ENCODE assay signal across 11 cellular contexts in genomic region chr3:101852315-101852714, GRCh38. TPM values are rescaled to one million over a fixed set of nuclear protein-coding genes. Genes with fewer than 3 reads are reported as not detected.
A peak's percentile ranks its signal among the peaks of the same experiment; 100 is the strongest.
DNase-seq lines count a peak whose midpoint lies in the region; ATAC-seq, FAIRE-seq and TF ChIP-seq lines count a peak whose summit lies in the region.
"Had no signal": no experiment of that assay in that cellular context is flagged by ENCODE, and none has a peak within 500 bp of the region (broad histone marks: within the 10 kb centered on the region; RNA-seq: fewer than 3 reads in every experiment).

No MANE protein-coding gene starts in this region.

- no peak for ATAC-seq in CD4-positive, alpha-beta T cell (ENCODE audit: poor library complexity)
- ATAC-seq in PC-3 (no peak), pancreas (no peak), GM21619 (IDR thresholded peaks at IDR 0.05; ENCODE audit: unreplicated experiment) (no peak)

- no peaks in the 10 kb centered on the region for H3K27me3 ChIP-seq in CD4-positive, alpha-beta T cell (ENCODE audit: control insufficient read depth, insufficient read depth, low read length)
- H3K27me3 ChIP-seq in PC-3 (ENCODE audit: low read length) = no peaks in the 10 kb centered on the region
- no peaks in the 10 kb centered on the region for H3K27me3 ChIP-seq in pancreas

- H3K9ac ChIP-seq in PC-3 (ENCODE audit: low read length) = peak overlapping the region; percentile 97; the same call in 1 of the 2 replicates

- peaks cover 6% of the 10 kb centered on the region for H3F3A ChIP-seq in PC-3 (ENCODE audit: low read length, unreplicated experiment)

- H3K4me3 ChIP-seq in PC-3 (ENCODE audit: low read length) (peak overlapping the region; percentile 98), pancreas (peak overlapping the region in 3 of 4 donors; percentile 89 to 100 (median 92))
- H3K4me3 ChIP-seq: HAP-1 had no signal

- TF ChIP-seq CTCF in CD4-positive, alpha-beta T cell (IDR thresholded peaks at IDR 0.05) = no peak
- no peak for TF ChIP-seq CTCF in PC-3 (conservative IDR thresholded peaks at IDR 0.05; ENCODE audit: low read depth, low read length)
- TF ChIP-seq CTCF in endothelial cell (IDR thresholded peaks at IDR 0.05; ENCODE audit: unreplicated experiment) = no peak
- TF ChIP-seq CTCF in pancreas (IDR thresholded peaks at IDR 0.05) = no peak

- H3K4me1 Mint-ChIP-seq in CD4-positive, alpha-beta T cell (ENCODE audit: low read depth) = peaks cover 78% of the 10 kb centered on the region
- H3K4me1 Mint-ChIP-seq in endothelial cell (ENCODE audit: unreplicated experiment) = peaks cover 23% of the 10 kb centered on the region

- intact Hi-C loops in CD4-positive, alpha-beta T cell (cut with DNase I, micrococcal nuclease) = loop anchor here in 1 of 2 experiments (1.0 to 5.0 kb wide), 3 partner anchors 9 to 375 kb away; no protein-coding TSS in a partner anchor
- intact Hi-C loops in PC-3 (cut with micrococcal nuclease) = loop anchor here (5.0 kb wide), 1 partner anchor 235 kb away; no protein-coding TSS in a partner anchor
- intact Hi-C loops in pancreas (cut with DNase I) = loop anchor here in 1 of 3 donors (10.0 kb wide), 1 partner anchor 332 kb away; no protein-coding TSS in a partner anchor

- no peaks in the 10 kb centered on the region for H3K9me2 ChIP-seq in PC-3 (replicated peaks; ENCODE audit: low read length)

- CTCF ChIA-PET in CD4-positive, alpha-beta T cell (lab: Charles Lee) = interaction anchor here (1.3 to 1.5 kb wide), 2 partner anchors 30 to 373 kb away, joined by 3 read pairs; no protein-coding TSS in a partner anchor
- CTCF ChIA-PET in PC-3 (lab: Charles Lee) = no interaction called here
- CTCF ChIA-PET in HEK293T (lab: Yijun Ruan, JAX) = no interaction called here

- H3K79me2 ChIP-seq in PC-3 (ENCODE audit: low read length) = peaks cover 55% of the 10 kb centered on the region

- H3K36me3 ChIP-seq in PC-3 (ENCODE audit: low read depth, low read length) (peaks cover 70% of the 10 kb centered on the region), pancreas (peaks cover 8 to 54% (median 38%) of the 10 kb centered on the region in 3 donors)

- H4K20me1 ChIP-seq in PC-3 (ENCODE audit: low read length) = peaks cover 70% of the 10 kb centered on the region

- H3K27ac Mint-ChIP-seq in CD4-positive, alpha-beta T cell = peak overlapping the region; percentile 100
- H3K27ac Mint-ChIP-seq in endothelial cell (ENCODE audit: unreplicated experiment) = no peak overlapping the region

- POLR2A ChIA-PET in CD4-positive, alpha-beta T cell (lab: Charles Lee) = interaction anchor here (0.8 to 7.7 kb wide), 11 partner anchors 11 to 377 kb away, joined by 3 to 221 read pairs (median 4); no protein-coding TSS in a partner anchor
- POLR2A ChIA-PET in PC-3 (lab: Charles Lee; ENCODE audit: unreplicated experiment) = interaction anchor here (0.6 to 0.7 kb wide), 3 partner anchors 74 to 155 kb away, joined by 3 to 4 read pairs (median 3); no protein-coding TSS in a partner anchor
- POLR2A ChIA-PET in HEK293T (lab: Yijun Ruan, JAX) = no interaction called here

- peak overlapping the region; percentile 84 for H3K4me2 ChIP-seq in PC-3 (ENCODE audit: low read length)

- BruUV-seq in PC-3 (replicated peaks; lab: Mats Ljungman, UMichigan) = no TSS peak

- H3K9me3 Mint-ChIP-seq in CD4-positive, alpha-beta T cell = no peaks in the 10 kb centered on the region
- no peaks in the 10 kb centered on the region for H3K9me3 Mint-ChIP-seq in endothelial cell (ENCODE audit: unreplicated experiment)

- H3K36me3 Mint-ChIP-seq in CD4-positive, alpha-beta T cell (ENCODE audit: low read depth) = peaks cover 79% of the 10 kb centered on the region
- peaks cover 36% of the 10 kb centered on the region for H3K36me3 Mint-ChIP-seq in endothelial cell (ENCODE audit: low read depth, unreplicated experiment)

- H2AFZ ChIP-seq in PC-3 (ENCODE audit: low read length) = no peak overlapping the region

- peaks cover 5% of the 10 kb centered on the region for H3K27me3 Mint-ChIP-seq in CD4-positive, alpha-beta T cell
- peaks cover 16% of the 10 kb centered on the region for H3K27me3 Mint-ChIP-seq in endothelial cell (ENCODE audit: unreplicated experiment)

- peak; percentile 9 for FAIRE-seq in pancreas (lab: Jason Lieb, UNC)

- WGBS in pancreas, 2 donors = 55 to 56% methylated on average over 2 of the region's 2 CpGs

- no peaks in the 10 kb centered on the region for H3K9me3 ChIP-seq in CD4-positive, alpha-beta T cell (ENCODE audit: control insufficient read depth, low read length)
- H3K9me3 ChIP-seq in PC-3 (ENCODE audit: low read length) = no peaks in the 10 kb centered on the region
- H3K9me3 ChIP-seq in pancreas = no peaks in the 10 kb centered on the region
- H3K9me3 ChIP-seq: HAP-1 had no signal

- DNase-seq in CD4-positive, alpha-beta T cell = no peak
- no peak for DNase-seq in PC-3
- DNase-seq in endothelial cell (ENCODE audit: low spot score) = no peak
- no peak for DNase-seq in pancreas
- no peak for DNase-seq in HEK293T (ENCODE audit: extremely low spot score)
- no peak for DNase-seq in iPS-NIHi11 (ENCODE audit: low spot score)
- no peak for DNase-seq in activated CD8-positive, alpha-beta memory T cell treated with anti-CD3 and anti-CD28 coated beads, Interleukin-2, amount 50 U/mL, for 48 hours
- DNase-seq: hypothalamus, KBM-7 had no signal

- peak overlapping the region; percentile 99 for H3K4me3 Mint-ChIP-seq in CD4-positive, alpha-beta T cell
- peak overlapping the region; percentile 97 for H3K4me3 Mint-ChIP-seq in endothelial cell (ENCODE audit: unreplicated experiment)

- peaks cover 23% of the 10 kb centered on the region for H3K4me1 ChIP-seq in PC-3 (ENCODE audit: insufficient read depth, low read length)
- peaks cover 34 to 56% (median 48%) of the 10 kb centered on the region in 3 donors for H3K4me1 ChIP-seq in pancreas

- peak overlapping the region; percentile 99 for H3K27ac ChIP-seq in CD4-positive, alpha-beta T cell (ENCODE audit: low read depth, low read length)
- H3K27ac ChIP-seq in PC-3 (ENCODE audit: low read length) (no peak overlapping the region), pancreas (peak overlapping the region in 2 of 4 donors; percentile 99 to 100)

TF ChIP-seq in HEK293T, 16 proteins besides CTCF, POLR2A, EP300 and RAD21:
- TF ChIP-seq FOXK2 (IDR thresholded peaks at IDR 0.05) (no peak), PKNOX1 (IDR thresholded peaks at IDR 0.05) (no peak), ELF4 (IDR thresholded peaks at IDR 0.05) (no peak), NFRKB (IDR thresholded peaks at IDR 0.05) (no peak), TARDBP (IDR thresholded peaks at IDR 0.05) (no peak), CTBP1 (IDR thresholded peaks at IDR 0.05; ENCODE audit: borderline replicate concordance) (no peak), BHLHE40 (IDR thresholded peaks at IDR 0.05; ENCODE audit: borderline replicate concordance) (no peak)

RNA-seq across cellular contexts. Expression of gene NFKBIZ, which starts 3.0 kb away (rescaled TPM):
- total RNA-seq in CD4-positive, alpha-beta T cell = 100 to 1,000 TPM; 438 to 451 TPM
- 63.0 and 70.2 TPM in 2 replicates for total RNA-seq in PC-3 (2014; rRNA removed)
- 20.5 TPM for total RNA-seq in endothelial cell (ENCODE audit: unreplicated experiment)
- total RNA-seq in pancreas = 10 to 100 TPM; 20.4 to 90.7 (median 31.2) TPM
- polyA plus RNA-seq in pancreas = 10 to 100 TPM; 16.5 to 24.4 TPM
